In genomic region chr10:78212134-78212785, GRCh38 we compare ENCODE assay signal across 11 cellular contexts.
DNase-seq lines count a peak whose midpoint lies in the region; ATAC-seq and TF ChIP-seq lines count a peak whose summit lies in the region.
"Had no signal": no experiment of that assay in that cellular context is flagged by ENCODE, and none has a peak within 500 bp of the region (broad histone marks: within the 10 kb centered on the region; RNA-seq: fewer than 3 reads in every experiment).

No MANE protein-coding gene starts in this region.

- peak; percentile 60 for DNase-seq in DMS153 (lab: John Stamatoyannopoulos, UW)
- peak; percentile 34 for DNase-seq in NCI-H2029 treated with DMSO at 0.1 percent for 48 hours (lab: John Stamatoyannopoulos, UW)
- peak; percentile 51 for DNase-seq in amniotic epithelial cell (ENCODE audit: low read depth)
- no peak for DNase-seq in chondrocyte (ENCODE audit: low spot score)
- DNase-seq in germinal center (ENCODE audit: low spot score) = no peak
- DNase-seq: CD4-positive, alpha-beta T cell; right lobe of liver; T-helper 9 cell had no signal

- H3K4me1 Mint-ChIP-seq in nephron (peaks cover 50% of the 10 kb centered on the region), chondrocyte (ENCODE audit: low read depth) (peaks cover 34% of the 10 kb centered on the region)

- H3K27ac Mint-ChIP-seq in nephron (peak overlapping the region in 2 of 3 experiments; percentile 29 to 52), chondrocyte (ENCODE audit: unreplicated experiment) (no peak overlapping the region)
- H3K27ac Mint-ChIP-seq: CD4-positive, alpha-beta T cell had no signal

- TF ChIP-seq CTCF in nephron (IDR thresholded peaks at IDR 0.05; ENCODE audit: unreplicated experiment in 3 of 3) (no peak), chondrocyte (IDR thresholded peaks at IDR 0.05) (no peak)

- ATAC-seq in GM21786 (IDR thresholded peaks at IDR 0.05; ENCODE audit: unreplicated experiment) (no peak), GM21528 (IDR thresholded peaks at IDR 0.05; ENCODE audit: low FRiP score, unreplicated experiment) (no peak)

- H3K4me3 Mint-ChIP-seq in nephron (no peak overlapping the region), chondrocyte (ENCODE audit: unreplicated experiment) (no peak overlapping the region)
- H3K4me3 Mint-ChIP-seq: CD4-positive, alpha-beta T cell had no signal

- H3K27me3 Mint-ChIP-seq in nephron (ENCODE audit: low read depth) = peaks cover 18% of the 10 kb centered on the region
- peaks cover 3% of the 10 kb centered on the region for H3K27me3 Mint-ChIP-seq in chondrocyte (ENCODE audit: low read depth)

- H3K36me3 Mint-ChIP-seq in nephron (ENCODE audit: low read depth) (no peaks in the 10 kb centered on the region), chondrocyte (ENCODE audit: low read depth) (no peaks in the 10 kb centered on the region)

- H3K9me3 Mint-ChIP-seq in nephron (no peaks in the 10 kb centered on the region), chondrocyte (ENCODE audit: low read depth) (no peaks in the 10 kb centered on the region)
- H3K9me3 Mint-ChIP-seq: CD4-positive, alpha-beta T cell had no signal

Comparison
In these comparisons a context has a peak if more than half of its experiments do, and no peak if none do; other contexts are left out.
1. DNase-seq: peak in DMS153 (single experiment), NCI-H2029 treated with DMSO at 0.1 percent for 48 hours (single experiment) and amniotic epithelial cell (single experiment); none in chondrocyte (single experiment) and germinal center (single experiment).